Comparison of ENCODE assay signal across 21 cellular contexts in the genomic region with DNA sequence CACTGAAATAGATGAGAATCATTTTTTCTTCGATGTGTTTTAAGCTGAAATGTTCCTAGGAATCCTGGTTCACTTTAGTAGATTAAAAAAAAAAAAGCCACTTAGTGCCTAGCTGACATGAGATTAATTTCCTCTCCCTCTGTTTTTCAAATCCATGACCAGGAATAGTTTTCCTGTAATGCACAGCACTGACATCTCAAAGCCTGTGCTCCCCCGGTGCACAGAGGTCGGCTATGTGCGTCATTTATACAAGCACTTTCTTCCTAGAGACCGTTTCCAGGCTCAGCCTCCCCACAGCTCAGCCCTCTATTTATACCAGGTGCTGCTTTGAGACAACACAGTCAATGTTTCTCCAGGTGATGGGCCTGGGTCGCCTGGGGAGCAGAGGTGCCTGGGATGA.
A peak's percentile ranks its signal among the peaks of the same experiment; 100 is the strongest.
DNase-seq lines count a peak whose midpoint lies in the region; ATAC-seq and TF ChIP-seq lines count a peak whose summit lies in the region.
"Had no signal": no experiment of that assay in that cellular context is flagged by ENCODE, and none has a peak within 500 bp of the region (broad histone marks: within the 10 kb centered on the region; RNA-seq: fewer than 3 reads in every experiment).

No MANE protein-coding gene starts in this region.

- no peaks in the 10 kb centered on the region for H3K9me3 Mint-ChIP-seq in activated naive CD4-positive, alpha-beta T cell treated with anti-CD3 and anti-CD28 coated beads for 36 hours
- H3K9me3 Mint-ChIP-seq: GM23338 had no signal

- no peaks in the 10 kb centered on the region for H3K9me2 ChIP-seq in neural cell (ENCODE audit: insufficient read depth, low read length)

- TF ChIP-seq EP300 in neural cell (conservative IDR thresholded peaks at IDR 0.05; ENCODE audit: poor library complexity, severe bottlenecking), result no peak

- CTCF ChIA-PET in activated naive CD4-positive, alpha-beta T cell treated with anti-CD3 and anti-CD28 coated beads for 36 hours (lab: Charles Lee), result no interaction called here

- H3K4me3 ChIP-seq in neural cell (ENCODE audit: low read length), result no peak overlapping the region
- H3K4me3 ChIP-seq: GM23338, SK-N-MC had no signal

- no peaks in the 10 kb centered on the region for H3K79me2 ChIP-seq in neural cell (replicated peaks; ENCODE audit: insufficient read depth, low read length)

- DNase-seq in NCI-H2107 treated with DMSO at 0.1 percent for 48 hours (lab: John Stamatoyannopoulos, UW; ENCODE audit: unreplicated experiment) (peak; percentile 27), NCI-H2107 (lab: John Stamatoyannopoulos, UW) (no peak), NCI-H146 treated with DMSO at 0.1 percent for 48 hours (lab: John Stamatoyannopoulos, UW; ENCODE audit: unreplicated experiment) (peak; percentile 27), SHP77 treated with DMSO at 0.1 percent for 48 hours (lab: John Stamatoyannopoulos, UW) (peak; percentile 87)
- DNase-seq in activated naive CD4-positive, alpha-beta T cell treated with anti-CD3 and anti-CD28 coated beads for 36 hours, result no peak
- DNase-seq: 8988T, COR-L47, DMS 273 treated with DMSO at 0.1 percent for 48 hours, GDM1, MV-4-11, NCI-H1930, NCI-H226, NCI-H774 had no signal

- no peak for TF ChIP-seq RAD21 in neural cell (conservative IDR thresholded peaks at IDR 0.05)

- no peak overlapping the region for H2AFZ ChIP-seq in neural cell (ENCODE audit: low read depth, low read length)
- H2AFZ ChIP-seq: GM23338 had no signal

- peak overlapping the region; percentile 23 for H3K9ac ChIP-seq in neural cell (ENCODE audit: low read length)
- H3K9ac ChIP-seq: KMS-11 had no signal

- peak overlapping the region; percentile 42 for H3K27ac ChIP-seq in neural cell (ENCODE audit: low read length)
- H3K27ac ChIP-seq: KMS-11, SK-N-MC had no signal

- H3K36me3 ChIP-seq in neural cell (ENCODE audit: insufficient read depth, low read length), result no peaks in the 10 kb centered on the region

- no peak overlapping the region for H3K4me2 ChIP-seq in neural cell (ENCODE audit: low read length)
- H3K4me2 ChIP-seq: GM23338, KMS-11 had no signal

- no peaks in the 10 kb centered on the region for H3K4me1 Mint-ChIP-seq in activated naive CD4-positive, alpha-beta T cell treated with anti-CD3 and anti-CD28 coated beads for 36 hours (ENCODE audit: low read depth)

- H3K27me3 ChIP-seq in neural cell (ENCODE audit: insufficient read depth, low read depth, low read length), result no peaks in the 10 kb centered on the region

- intact Hi-C loops in activated naive CD4-positive, alpha-beta T cell treated with anti-CD3 and anti-CD28 coated beads for 36 hours (cut with micrococcal nuclease), result no loop called here

- H3K27ac Mint-ChIP-seq in activated naive CD4-positive, alpha-beta T cell treated with anti-CD3 and anti-CD28 coated beads for 36 hours, result no peak overlapping the region
- H3K27ac Mint-ChIP-seq: GM23338 had no signal

- ATAC-seq in HG03342 (IDR thresholded peaks at IDR 0.05; ENCODE audit: unreplicated experiment), result no peak
- no peak for ATAC-seq in GM19395 (IDR thresholded peaks at IDR 0.05; ENCODE audit: unreplicated experiment)
- ATAC-seq: GM23338, HCT116, Right ventricle myocardium inferior had no signal

- H3F3A ChIP-seq in neural cell (ENCODE audit: insufficient read depth, low read length, poor library complexity, severe bottlenecking), result no peaks in the 10 kb centered on the region

- TF ChIP-seq CTCF in neural cell (IDR thresholded peaks at IDR 0.05; ENCODE audit: poor library complexity, severe bottlenecking), result no peak

- H3K27me3 Mint-ChIP-seq in activated naive CD4-positive, alpha-beta T cell treated with anti-CD3 and anti-CD28 coated beads for 36 hours (ENCODE audit: low read depth), result peaks cover 3% of the 10 kb centered on the region

- no peaks in the 10 kb centered on the region for H3K36me3 Mint-ChIP-seq in activated naive CD4-positive, alpha-beta T cell treated with anti-CD3 and anti-CD28 coated beads for 36 hours (ENCODE audit: low read depth)

- no peak overlapping the region for H3K4me3 Mint-ChIP-seq in activated naive CD4-positive, alpha-beta T cell treated with anti-CD3 and anti-CD28 coated beads for 36 hours
- H3K4me3 Mint-ChIP-seq: GM23338 had no signal

- H3K9me3 ChIP-seq in neural cell (ENCODE audit: low read length), result no peaks in the 10 kb centered on the region

- no peaks in the 10 kb centered on the region for H4K20me1 ChIP-seq in neural cell (ENCODE audit: insufficient read depth)

TF ChIP-seq in neural cell, 6 proteins besides CTCF, POLR2A, EP300 and RAD21:
- TF ChIP-seq TAF1 (IDR thresholded peaks at IDR 0.05; ENCODE audit: low read depth) (no peak), MXI1 (conservative IDR thresholded peaks at IDR 0.05; ENCODE audit: poor library complexity, severe bottlenecking) (no peak), POLR2AphosphoS5 (IDR thresholded peaks at IDR 0.05) (peak; percentile 34), SMC3 (conservative IDR thresholded peaks at IDR 0.05; ENCODE audit: poor library complexity) (no peak), EZH2 (IDR thresholded peaks at IDR 0.05; ENCODE audit: borderline replicate concordance, insufficient read depth, low read length, poor library complexity, severe bottlenecking) (no peak)
- TF ChIP-seq, protein P1, sequence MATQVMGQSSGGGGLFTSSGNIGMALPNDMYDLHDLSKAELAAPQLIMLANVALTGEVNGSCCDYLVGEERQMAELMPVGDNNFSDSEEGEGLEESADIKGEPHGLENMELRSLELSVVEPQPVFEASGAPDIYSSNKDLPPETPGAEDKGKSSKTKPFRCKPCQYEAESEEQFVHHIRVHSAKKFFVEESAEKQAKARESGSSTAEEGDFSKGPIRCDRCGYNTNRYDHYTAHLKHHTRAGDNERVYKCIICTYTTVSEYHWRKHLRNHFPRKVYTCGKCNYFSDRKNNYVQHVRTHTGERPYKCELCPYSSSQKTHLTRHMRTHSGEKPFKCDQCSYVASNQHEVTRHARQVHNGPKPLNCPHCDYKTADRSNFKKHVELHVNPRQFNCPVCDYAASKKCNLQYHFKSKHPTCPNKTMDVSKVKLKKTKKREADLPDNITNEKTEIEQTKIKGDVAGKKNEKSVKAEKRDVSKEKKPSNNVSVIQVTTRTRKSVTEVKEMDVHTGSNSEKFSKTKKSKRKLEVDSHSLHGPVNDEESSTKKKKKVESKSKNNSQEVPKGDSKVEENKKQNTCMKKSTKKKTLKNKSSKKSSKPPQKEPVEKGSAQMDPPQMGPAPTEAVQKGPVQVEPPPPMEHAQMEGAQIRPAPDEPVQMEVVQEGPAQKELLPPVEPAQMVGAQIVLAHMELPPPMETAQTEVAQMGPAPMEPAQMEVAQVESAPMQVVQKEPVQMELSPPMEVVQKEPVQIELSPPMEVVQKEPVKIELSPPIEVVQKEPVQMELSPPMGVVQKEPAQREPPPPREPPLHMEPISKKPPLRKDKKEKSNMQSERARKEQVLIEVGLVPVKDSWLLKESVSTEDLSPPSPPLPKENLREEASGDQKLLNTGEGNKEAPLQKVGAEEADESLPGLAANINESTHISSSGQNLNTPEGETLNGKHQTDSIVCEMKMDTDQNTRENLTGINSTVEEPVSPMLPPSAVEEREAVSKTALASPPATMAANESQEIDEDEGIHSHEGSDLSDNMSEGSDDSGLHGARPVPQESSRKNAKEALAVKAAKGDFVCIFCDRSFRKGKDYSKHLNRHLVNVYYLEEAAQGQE (IDR thresholded peaks at IDR 0.05; ENCODE audit: borderline replicate concordance), result peak; percentile 79

Comparison
In these comparisons a context has a peak if more than half of its experiments do, and no peak if none do; other contexts are left out.
1. DNase-seq: peak in NCI-H2107 treated with DMSO at 0.1 percent for 48 hours (single experiment), NCI-H146 treated with DMSO at 0.1 percent for 48 hours (single experiment) and SHP77 treated with DMSO at 0.1 percent for 48 hours (single experiment); none in NCI-H2107 (single experiment) and activated naive CD4-positive, alpha-beta T cell treated with anti-CD3 and anti-CD28 coated beads for 36 hours (single experiment).